Comparison of ENCODE assay signal across 1 cellular context in genomic region chr11:113847111-113847510, GRCh38.
TF ChIP-seq lines count a peak whose summit lies in the region.

No MANE protein-coding gene starts in this region.

TF ChIP-seq in H1, 55 proteins besides CTCF, POLR2A, EP300 and RAD21:
- TF ChIP-seq BACH1 (IDR thresholded peaks at IDR 0.05; ENCODE audit: low read length), result no peak
- TF ChIP-seq CEBPB (IDR thresholded peaks at IDR 0.05; ENCODE audit: low read depth, low read length), result no peak
- TF ChIP-seq ZNF274 (IDR thresholded peaks at IDR 0.05; ENCODE audit: borderline replicate concordance, extremely low read depth, low read length), result no peak
- TF ChIP-seq FOSL1 (IDR thresholded peaks at IDR 0.05; ENCODE audit: insufficient read depth, low read depth, low read length), result no peak
- TF ChIP-seq CHD7 (IDR thresholded peaks at IDR 0.05; ENCODE audit: insufficient replicate concordance, low read length), result no peak
- no peak for TF ChIP-seq CBX8 (IDR thresholded peaks at IDR 0.05; ENCODE audit: borderline replicate concordance, low read depth, low read length)
- TF ChIP-seq YY1 (IDR thresholded peaks at IDR 0.05; ENCODE audit: low read depth, low read length), result no peak
- no peak for TF ChIP-seq BRCA1 (IDR thresholded peaks at IDR 0.05; ENCODE audit: low read depth, low read length)
- no peak for TF ChIP-seq SRF (IDR thresholded peaks at IDR 0.05; ENCODE audit: low read depth, low read length)
- no peak for TF ChIP-seq RBBP5 (IDR thresholded peaks at IDR 0.05; ENCODE audit: borderline replicate concordance, low read depth, low read length)
- no peak for TF ChIP-seq EGR1 (IDR thresholded peaks at IDR 0.05; ENCODE audit: borderline replicate concordance, low read depth, low read length)
- no peak for TF ChIP-seq BCL11A (IDR thresholded peaks at IDR 0.05; ENCODE audit: low read depth in 2 of 2, low read length in 2 of 2)
- no peak for TF ChIP-seq SP2 (IDR thresholded peaks at IDR 0.05; ENCODE audit: low read length)
- no peak for TF ChIP-seq TEAD4 (IDR thresholded peaks at IDR 0.05; ENCODE audit: low read depth, low read length)
- TF ChIP-seq SIN3A (conservative IDR thresholded peaks at IDR 0.05 in 1 of 2, IDR thresholded peaks at IDR 0.05 in 1 of 2; ENCODE audit: low read depth in 1 of 2, low read length in 2 of 2), result no peak
- no peak for TF ChIP-seq MAFK (IDR thresholded peaks at IDR 0.05; ENCODE audit: low read depth, low read length)
- no peak for TF ChIP-seq ATF3 (IDR thresholded peaks at IDR 0.05; ENCODE audit: insufficient read depth, low read depth, low read length)
- no peak for TF ChIP-seq CTBP2 (IDR thresholded peaks at IDR 0.05; ENCODE audit: borderline replicate concordance, insufficient read depth, insufficient read length, low read length)
- TF ChIP-seq GTF2F1 (IDR thresholded peaks at IDR 0.05; ENCODE audit: borderline replicate concordance, low read depth, low read length), result no peak
